ENCODE assay signal across 13 cellular contexts in the genomic region with DNA sequence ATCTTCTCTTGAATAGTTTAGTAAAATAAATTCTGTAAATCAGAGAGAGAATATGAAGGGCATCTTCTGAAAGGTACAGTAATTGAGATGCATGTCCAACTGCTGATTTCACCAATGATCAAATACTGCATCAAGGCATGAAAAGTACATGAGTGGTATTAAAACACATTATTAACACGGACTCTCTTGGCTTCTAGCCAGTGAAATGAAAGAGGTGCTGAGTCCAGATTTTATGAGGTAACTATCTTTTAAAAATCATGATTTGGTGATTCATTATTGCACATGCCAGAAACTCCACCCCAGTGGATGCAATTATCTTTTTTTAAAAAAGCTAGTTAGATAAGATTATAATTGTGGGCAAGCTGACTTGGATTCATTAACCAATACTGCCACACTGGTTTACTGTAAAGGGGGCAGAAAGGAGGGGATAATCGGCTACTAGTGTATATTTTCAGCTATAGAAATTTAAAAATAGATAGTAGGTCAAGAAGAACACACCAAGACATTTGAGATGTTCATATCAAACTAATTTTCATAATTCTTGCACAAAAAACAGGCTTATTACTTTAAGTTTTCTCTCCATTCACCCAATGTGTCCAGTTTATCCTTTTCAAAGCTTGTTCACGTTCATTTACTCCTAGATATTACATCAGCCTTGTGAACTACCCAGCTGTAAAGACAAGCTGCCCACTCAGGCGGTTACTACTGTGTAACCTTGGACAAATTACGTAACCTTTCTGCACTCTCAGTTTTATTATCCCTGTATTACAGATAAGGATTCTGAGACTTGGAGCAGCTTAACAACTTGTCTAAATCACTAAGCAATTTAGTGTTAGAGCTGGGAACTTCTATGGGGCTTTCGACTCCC. TPM values are rescaled to one million over a fixed set of nuclear protein-coding genes. Genes with fewer than 3 reads are reported as not detected.
DNase-seq lines count a peak whose midpoint lies in the region; ATAC-seq and TF ChIP-seq lines count a peak whose summit lies in the region.
"Had no signal": no experiment of that assay in that cellular context is flagged by ENCODE, and none has a peak within 500 bp of the region (broad histone marks: within the 10 kb centered on the region; RNA-seq: fewer than 3 reads in every experiment).

No MANE protein-coding gene starts in this region.

- H3K36me3 ChIP-seq in heart left ventricle (no peaks in the 10 kb centered on the region), right atrium auricular region (no peaks in the 10 kb centered on the region)

- TF ChIP-seq CTCF in heart left ventricle (IDR thresholded peaks at IDR 0.05): no peak
- no peak for TF ChIP-seq CTCF in right atrium auricular region (IDR thresholded peaks at IDR 0.05)
- TF ChIP-seq CTCF in nephron progenitor cell (IDR thresholded peaks at IDR 0.05): no peak

- H3K27ac ChIP-seq in heart left ventricle: no peak overlapping the region
- H3K27ac ChIP-seq in right atrium auricular region: no peak overlapping the region
- H3K27ac ChIP-seq in right cardiac atrium (ENCODE audit: low read length): no peak overlapping the region

- H3K36me3 Mint-ChIP-seq in nephron progenitor cell (ENCODE audit: low read depth): no peaks in the 10 kb centered on the region

- H3K4me3 Mint-ChIP-seq in nephron progenitor cell: no peak overlapping the region
- H3K4me3 Mint-ChIP-seq: H9 had no signal

- peaks cover 0 to 9% (median 3%) of the 10 kb centered on the region in 12 donors for H3K4me1 ChIP-seq in heart left ventricle
- H3K4me1 ChIP-seq in right atrium auricular region: peaks cover 0 to 6% of the 10 kb centered on the region in 2 donors
- no peaks in the 10 kb centered on the region for H3K4me1 ChIP-seq in right cardiac atrium (ENCODE audit: control insufficient read depth, insufficient read depth, low read length)

- peaks cover 17% of the 10 kb centered on the region for H3K4me1 Mint-ChIP-seq in nephron progenitor cell
- H3K4me1 Mint-ChIP-seq: H9 had no signal

- H3K27me3 ChIP-seq in heart left ventricle: no peaks in the 10 kb centered on the region
- no peaks in the 10 kb centered on the region for H3K27me3 ChIP-seq in right atrium auricular region
- no peaks in the 10 kb centered on the region for H3K27me3 ChIP-seq in right cardiac atrium (ENCODE audit: control insufficient read depth, insufficient read depth)

- no peak for DNase-seq in heart left ventricle
- no peak for DNase-seq in right atrium auricular region (ENCODE audit: low spot score)
- peak; percentile 13 for DNase-seq in SW480 (ENCODE audit: low spot score)
- no peak for DNase-seq in right cardiac atrium
- no peak for DNase-seq in NCI-H1105 treated with DMSO at 0.1 percent for 48 hours (lab: John Stamatoyannopoulos, UW)
- no peak for DNase-seq in OCI-M2 (lab: John Stamatoyannopoulos, UW; ENCODE audit: unreplicated experiment)
- DNase-seq in COLO829 (ENCODE audit: low spot score): no peak
- no peak for DNase-seq in nephron progenitor cell
- DNase-seq: activated CD8-positive, alpha-beta memory T cell treated with anti-CD3 and anti-CD28 coated beads, Interleukin-2, amount 50 U/mL, for 48 hours; H9; Kasumi-1 had no signal

- peak in 3 of 4 donors; percentile 36 to 80 (median 75) for ATAC-seq in heart left ventricle
- peak; percentile 61 to 74 for ATAC-seq in right cardiac atrium

- H3K9me3 ChIP-seq in heart left ventricle: no peaks in the 10 kb centered on the region
- H3K9me3 ChIP-seq in right atrium auricular region: no peaks in the 10 kb centered on the region
- H3K9me3 ChIP-seq in right cardiac atrium (ENCODE audit: control insufficient read depth, low read length): no peaks in the 10 kb centered on the region

- peaks cover 12% of the 10 kb centered on the region for H3K27me3 Mint-ChIP-seq in nephron progenitor cell (ENCODE audit: low read depth, poor library complexity)

- no peak for TF ChIP-seq POLR2A in heart left ventricle (IDR thresholded peaks at IDR 0.05)

- H3K4me3 ChIP-seq in heart left ventricle (no peak overlapping the region), right atrium auricular region (no peak overlapping the region), right cardiac atrium (ENCODE audit: low read length) (no peak overlapping the region)

- no peaks in the 10 kb centered on the region for H3K9me3 Mint-ChIP-seq in nephron progenitor cell
- H3K9me3 Mint-ChIP-seq: H9 had no signal

- WGBS in heart left ventricle, 4 donors: 40 to 53% (median 45%) methylated on average over 6 of the region's 6 CpGs
- WGBS in right cardiac atrium: 41% methylated on average over 6 of the region's 6 CpGs

- H3K27ac Mint-ChIP-seq in nephron progenitor cell: no peak overlapping the region
- H3K27ac Mint-ChIP-seq: H9 had no signal

- intact Hi-C loops in heart left ventricle (cut with DNase I): no loop called here
- intact Hi-C loops in right cardiac atrium (cut with DNase I): no loop called here

RNA-seq across cellular contexts. Expression of a gene that starts 20.3 kb away (rescaled TPM):
- total RNA-seq in heart left ventricle (10 to 100 TPM in 7 of 9 donors, 1 to 10 TPM in 2; 5.9 to 25.0 (median 14.7) TPM), right atrium auricular region (10 to 100 TPM; 40.4 to 56.7 TPM), right cardiac atrium (10 to 100 TPM; 40.0 to 51.8 (median 47.6) TPM)
- polyA plus RNA-seq in heart left ventricle (10 to 100 TPM in 1 of 2 donors, 1 to 10 TPM in 1; 9.7 to 10.6 TPM), right cardiac atrium (23.9 TPM)
- total RNA-seq: osteocyte had no signal
- polyA plus RNA-seq: liver had no signal
